Comparison of ENCODE assay signal across 17 cellular contexts in genomic region chr4:175873707-175874106, GRCh38.
A peak's percentile ranks its signal among the peaks of the same experiment; 100 is the strongest.
DNase-seq lines count a peak whose midpoint lies in the region; FAIRE-seq and TF ChIP-seq lines count a peak whose summit lies in the region.
"Had no signal": no experiment of that assay in that cellular context is flagged by ENCODE, and none has a peak within 500 bp of the region (broad histone marks: within the 10 kb centered on the region; RNA-seq: fewer than 3 reads in every experiment).

No MANE protein-coding gene starts in this region.

- no peak overlapping the region for H2AFZ ChIP-seq in H9 (ENCODE audit: low read length)
- H2AFZ ChIP-seq: GM23248 had no signal

- no peak overlapping the region for H3K23ac ChIP-seq in H9 (ENCODE audit: insufficient read length, low read depth, low read length)

- no peaks in the 10 kb centered on the region for H3K27me3 Mint-ChIP-seq in H9 (ENCODE audit: low read depth)
- H3K27me3 Mint-ChIP-seq: CD4-positive, alpha-beta memory T cell; IgD-negative memory B cell had no signal

- TF ChIP-seq CTCF in H9 (conservative IDR thresholded peaks at IDR 0.05) = no peak
- TF ChIP-seq CTCF in vagina (IDR thresholded peaks at IDR 0.05) = no peak

- H3K4me1 ChIP-seq in H9 (ENCODE audit: insufficient read depth, low read length) (no peaks in the 10 kb centered on the region), small intestine (ENCODE audit: control insufficient read depth in 2 of 2, insufficient read depth in 1 of 2, low read depth in 1 of 2, low read length in 1 of 2) (no peaks in the 10 kb centered on the region), vagina (no peaks in the 10 kb centered on the region)
- H3K4me1 ChIP-seq: A549, BE2C had no signal

- H3K36me3 ChIP-seq in small intestine (ENCODE audit: control insufficient read depth in 2 of 2, insufficient read depth in 2 of 2, low read length in 2 of 2) = no peaks in the 10 kb centered on the region
- no peaks in the 10 kb centered on the region for H3K36me3 ChIP-seq in vagina
- H3K36me3 ChIP-seq: BE2C had no signal

- H4K5ac ChIP-seq in H9 (ENCODE audit: insufficient read length, low read depth, low read length) = no peak overlapping the region

- WGBS in H9 (ENCODE audit: extremely low coverage, insufficient read length, low lambda C conversion rate) = no CpG with 5 or more reads among the region's 1 CpG
- WGBS in small intestine, 3 donors = 6 to 58% (median 26%) methylated on average over 1 of the region's 1 CpG

- DNase-seq in H9 = no peak
- DNase-seq in NCI-H1105 treated with DMSO at 0.1 percent for 48 hours (lab: John Stamatoyannopoulos, UW) = peak; percentile 58
- peak; percentile 8 for DNase-seq in SW480 (ENCODE audit: low spot score)
- peak; percentile 26 for DNase-seq in small intestine
- no peak for DNase-seq in NCI-H526 treated with DMSO at 0.1 percent for 48 hours (lab: John Stamatoyannopoulos, UW)
- no peak for DNase-seq in activated gamma-delta T cell treated with Interleukin-2 at 50 U/mL for 16 hours
- DNase-seq in vagina (ENCODE audit: extremely low spot score in 2 of 2) = no peak
- DNase-seq: BE2C; CD4-positive, alpha-beta memory T cell; DND-41; GF-D8; GM23248 had no signal

- FAIRE-seq in small intestine (lab: Jason Lieb, UNC) = peak; percentile 10
- FAIRE-seq: A549, GM18507, H54 had no signal

- no peaks in the 10 kb centered on the region for H3K23me2 ChIP-seq in H9 (ENCODE audit: insufficient read length, low read depth, low read length, poor library complexity, severe bottlenecking)

- H2BK12ac ChIP-seq in H9 (ENCODE audit: insufficient read length, low read depth, low read length) = no peak overlapping the region

- H3K79me2 ChIP-seq in H9 (ENCODE audit: insufficient read depth, low read length) = no peaks in the 10 kb centered on the region

- no peak overlapping the region for H2BK15ac ChIP-seq in H9 (ENCODE audit: low read depth, low read length)

- no peak overlapping the region for H2BK20ac ChIP-seq in H9 (ENCODE audit: low read depth, low read length, poor library complexity, severe bottlenecking)

- H3K9me3 Mint-ChIP-seq in H9 = peaks cover 0 to under 1% of the 10 kb centered on the region in 2 experiments; a peak in 2 of 5 replicates

- H3K18ac ChIP-seq in H9 (ENCODE audit: insufficient read length, low read depth, low read length) = no peak overlapping the region

- H2BK5ac ChIP-seq in H9 (ENCODE audit: insufficient read length, low read length) = no peak overlapping the region

- H3K4me3 Mint-ChIP-seq in H9 = no peak overlapping the region
- H3K4me3 Mint-ChIP-seq: CD4-positive, alpha-beta memory T cell had no signal

- no peak for TF ChIP-seq POLR2A in vagina (IDR thresholded peaks at IDR 0.05)

- H2BK120ac ChIP-seq in H9 (ENCODE audit: low read depth, low read length, poor library complexity, severe bottlenecking) = no peak overlapping the region

- H3K79me1 ChIP-seq in H9 (ENCODE audit: insufficient read depth, low read depth, low read length, poor library complexity, severe bottlenecking) = no peaks in the 10 kb centered on the region

- no peak overlapping the region for H3T11ph ChIP-seq in H9 (ENCODE audit: low read length)

- H2AK5ac ChIP-seq in H9 (ENCODE audit: insufficient read length, low read length) = no peak overlapping the region

- no peak overlapping the region for H3K56ac ChIP-seq in H9 (ENCODE audit: insufficient read length, low read depth, low read length)

- H3K27ac Mint-ChIP-seq in H9 = no peak overlapping the region

- no peaks in the 10 kb centered on the region for H3K9me3 ChIP-seq in H9 (ENCODE audit: control insufficient read depth, low read depth, low read length)
- H3K9me3 ChIP-seq in small intestine (ENCODE audit: control insufficient read depth, low read depth) = no peaks in the 10 kb centered on the region
- no peaks in the 10 kb centered on the region for H3K9me3 ChIP-seq in vagina
- H3K9me3 ChIP-seq: A549, BE2C had no signal

- no peaks in the 10 kb centered on the region for H4K20me1 ChIP-seq in H9 (ENCODE audit: control insufficient read depth, insufficient read depth, insufficient read length)

- H3K36me3 Mint-ChIP-seq in H9 (ENCODE audit: insufficient read depth in 1 of 3, low read depth in 3 of 3) = 0 out of 7 replicates have a peak, but pooled peaks cover 0 to 2% (median 0%) of the 10 kb centered on the region in 3 experiments
- H3K36me3 Mint-ChIP-seq: CD4-positive, alpha-beta memory T cell had no signal

- H3K14ac ChIP-seq in H9 (ENCODE audit: insufficient read depth, low read length) = no peak overlapping the region

- no peak overlapping the region for H3K4ac ChIP-seq in H9 (ENCODE audit: low read depth, low read length)

- no peaks in the 10 kb centered on the region for H3K4me1 Mint-ChIP-seq in H9
- H3K4me1 Mint-ChIP-seq: CD4-positive, alpha-beta memory T cell had no signal

- intact Hi-C loops in vagina (cut with DNase I) = no loop called here

- no peak overlapping the region for H3K27ac ChIP-seq in H9 (ENCODE audit: insufficient read length, low read depth, low read length)
- no peak overlapping the region for H3K27ac ChIP-seq in small intestine (ENCODE audit: low read depth in 1 of 2, low read length in 1 of 2)
- no peak overlapping the region for H3K27ac ChIP-seq in vagina
- H3K27ac ChIP-seq: A549, C4-2B, GM23248 had no signal

- no peak overlapping the region for H3K4me2 ChIP-seq in H9 (ENCODE audit: insufficient read depth, insufficient read length, low read length)

- no peak overlapping the region for H4K91ac ChIP-seq in H9 (ENCODE audit: insufficient read length, low read depth, low read length)

- peak overlapping the region; percentile 23 for H3K9ac ChIP-seq in H9 (ENCODE audit: extremely low read depth, insufficient read length, low read length)
- H3K9ac ChIP-seq: GM23248 had no signal

- H3K27me3 ChIP-seq in H9 (ENCODE audit: insufficient read depth, low read length) (no peaks in the 10 kb centered on the region), small intestine (ENCODE audit: control insufficient read depth in 2 of 2, insufficient read depth in 2 of 2, low read length in 2 of 2) (no peaks in the 10 kb centered on the region), vagina (no peaks in the 10 kb centered on the region)
- H3K27me3 ChIP-seq: BE2C had no signal

- H3K4me3 ChIP-seq in small intestine (ENCODE audit: low read depth in 1 of 2, low read length in 2 of 2) (no peak overlapping the region), vagina (no peak overlapping the region)
- H3K4me3 ChIP-seq: A549, GM23248 had no signal

- H4K8ac ChIP-seq in H9 (replicated peaks; ENCODE audit: insufficient read length, low read depth, low read length) = no peak overlapping the region

Comparison
In these comparisons a context has a peak if more than half of its experiments do, and no peak if none do; other contexts are left out.
1. DNase-seq: peak in NCI-H1105 treated with DMSO at 0.1 percent for 48 hours (single experiment), SW480 (single experiment) and small intestine (single experiment); none in H9 (single experiment), NCI-H526 treated with DMSO at 0.1 percent for 48 hours (single experiment), activated gamma-delta T cell treated with Interleukin-2 at 50 U/mL for 16 hours (single experiment) and vagina (0 of 2).